In genomic region chr11:87712802-87713202, GRCh38 we compare ENCODE assay signal across 18 cellular contexts.
A peak's percentile ranks its signal among the peaks of the same experiment; 100 is the strongest.
DNase-seq lines count a peak whose midpoint lies in the region; TF ChIP-seq lines count a peak whose summit lies in the region.
"Had no signal": no experiment of that assay in that cellular context is flagged by ENCODE, and none has a peak within 500 bp of the region (broad histone marks: within the 10 kb centered on the region; RNA-seq: fewer than 3 reads in every experiment).

No MANE protein-coding gene starts in this region.

- no peak overlapping the region for H2BK12ac ChIP-seq in H9 (ENCODE audit: insufficient read length, low read depth, low read length)

- intact Hi-C loops in posterior vena cava (cut with DNase I) = no loop called here

- no peak overlapping the region for H2AK5ac ChIP-seq in H9 (ENCODE audit: insufficient read length, low read length)

- H4K91ac ChIP-seq in H9 (ENCODE audit: insufficient read length, low read depth, low read length) = no peak overlapping the region

- peaks cover 16 to 28% of the 10 kb centered on the region in 2 experiments for H3K4me1 Mint-ChIP-seq in H9
- peaks cover 26% of the 10 kb centered on the region for H3K4me1 Mint-ChIP-seq in endodermal cell
- H3K4me1 Mint-ChIP-seq in nephron progenitor cell = peaks cover 19% of the 10 kb centered on the region
- H3K4me1 Mint-ChIP-seq: CD14-positive monocyte had no signal

- H2AFZ ChIP-seq in H9 (ENCODE audit: low read length) = no peak overlapping the region

- no peak overlapping the region for H2BK5ac ChIP-seq in H9 (ENCODE audit: insufficient read length, low read length)

- TF ChIP-seq CTCF in H9 (conservative IDR thresholded peaks at IDR 0.05) (no peak), endodermal cell (conservative IDR thresholded peaks at IDR 0.05) (no peak), nephron progenitor cell (IDR thresholded peaks at IDR 0.05) (no peak), Peyer's patch (IDR thresholded peaks at IDR 0.05) (no peak)

- H2BK20ac ChIP-seq in H9 (ENCODE audit: low read depth, low read length, poor library complexity, severe bottlenecking) = no peak overlapping the region

- no peak for DNase-seq in H9
- DNase-seq in M059J (ENCODE audit: low read depth) = peak; percentile 63
- peak; percentile 67 for DNase-seq in endodermal cell
- DNase-seq in nephron progenitor cell = no peak
- no peak for DNase-seq in NCI-H524 treated with DMSO at 0.1 percent for 48 hours (lab: John Stamatoyannopoulos, UW)
- DNase-seq in posterior vena cava (ENCODE audit: low spot score) = no peak
- no peak for DNase-seq in Peyer's patch
- DNase-seq: ACHN, AML-193, COR-L47, KG1, NCI-H1048, NCI-H146, NCI-H2107, NCI-H446, SHP77 treated with DMSO at 0.1 percent for 48 hours, T-helper 1 cell had no signal

- no peak overlapping the region for H4K5ac ChIP-seq in H9 (ENCODE audit: insufficient read length, low read depth, low read length)

- H3K9me3 Mint-ChIP-seq in H9 = peaks cover 2 to 3% of the 10 kb centered on the region in 2 experiments; a peak in 2 of 5 replicates
- no peaks in the 10 kb centered on the region for H3K9me3 Mint-ChIP-seq in endodermal cell
- H3K9me3 Mint-ChIP-seq in nephron progenitor cell = no peaks in the 10 kb centered on the region

- no peak for TF ChIP-seq POLR2A in Peyer's patch (IDR thresholded peaks at IDR 0.05)

- H3K27me3 ChIP-seq in H9 (ENCODE audit: insufficient read depth, low read length) (no peaks in the 10 kb centered on the region), endodermal cell (ENCODE audit: control insufficient read depth, insufficient read depth, low read length, poor library complexity, severe bottlenecking) (no peaks in the 10 kb centered on the region), Peyer's patch (no peaks in the 10 kb centered on the region)

- no peaks in the 10 kb centered on the region for H3K79me2 ChIP-seq in H9 (ENCODE audit: insufficient read depth, low read length)

- no peak overlapping the region for H3K23ac ChIP-seq in H9 (ENCODE audit: insufficient read length, low read depth, low read length)

- H3K9ac ChIP-seq in H9 (ENCODE audit: extremely low read depth, insufficient read length, low read length) (peak overlapping the region; percentile 7), endodermal cell (ENCODE audit: extremely low read depth, low read length, poor library complexity, severe bottlenecking) (no peak overlapping the region)

- H3K9me3 ChIP-seq in H9 (ENCODE audit: control insufficient read depth, low read depth, low read length) (no peaks in the 10 kb centered on the region), endodermal cell (ENCODE audit: control insufficient read depth, low read length) (no peaks in the 10 kb centered on the region), Peyer's patch (no peaks in the 10 kb centered on the region)

- no CpG with 5 or more reads among the region's 3 CpGs for WGBS in H9 (ENCODE audit: extremely low coverage, insufficient read length, low lambda C conversion rate)
- WGBS in endodermal cell (ENCODE audit: insufficient coverage in 1 of 2, insufficient read length in 1 of 2), 2 experiments = 53 to 76% methylated on average over 3 of the region's 3 CpGs

- H3K4me3 Mint-ChIP-seq in H9 (no peak overlapping the region), endodermal cell (no peak overlapping the region), nephron progenitor cell (no peak overlapping the region)
- H3K4me3 Mint-ChIP-seq: CD14-positive monocyte had no signal

- peaks cover 0 to 8% (median 0%) of the 10 kb centered on the region in 3 experiments; a peak in 1 of 7 replicates for H3K36me3 Mint-ChIP-seq in H9 (ENCODE audit: insufficient read depth in 1 of 3, low read depth in 3 of 3)
- no peaks in the 10 kb centered on the region for H3K36me3 Mint-ChIP-seq in endodermal cell (ENCODE audit: low read depth)
- no peaks in the 10 kb centered on the region for H3K36me3 Mint-ChIP-seq in nephron progenitor cell (ENCODE audit: low read depth)
- H3K36me3 Mint-ChIP-seq: CD14-positive monocyte had no signal

- no peaks in the 10 kb centered on the region for H3K79me1 ChIP-seq in H9 (ENCODE audit: insufficient read depth, low read depth, low read length, poor library complexity, severe bottlenecking)

- peak overlapping the region; percentile 19 for H3K27ac ChIP-seq in H9 (ENCODE audit: insufficient read length, low read depth, low read length)
- no peak overlapping the region for H3K27ac ChIP-seq in endodermal cell (ENCODE audit: low read depth, low read length)
- no peak overlapping the region for H3K27ac ChIP-seq in Peyer's patch

- peak overlapping the region; percentile 55 to 89 (median 79); a peak in 5 of 7 replicates for H3K27ac Mint-ChIP-seq in H9
- H3K27ac Mint-ChIP-seq in endodermal cell = no peak overlapping the region
- peak overlapping the region; percentile 80 for H3K27ac Mint-ChIP-seq in nephron progenitor cell
- H3K27ac Mint-ChIP-seq: CD14-positive monocyte had no signal

- H2BK120ac ChIP-seq in H9 (ENCODE audit: low read depth, low read length, poor library complexity, severe bottlenecking) = no peak overlapping the region

- H4K8ac ChIP-seq in H9 (replicated peaks; ENCODE audit: insufficient read length, low read depth, low read length) = no peak overlapping the region

- no peak overlapping the region for H3K18ac ChIP-seq in H9 (ENCODE audit: insufficient read length, low read depth, low read length)

- no peak overlapping the region for H3K14ac ChIP-seq in H9 (ENCODE audit: insufficient read depth, low read length)

- H3K23me2 ChIP-seq in H9 (ENCODE audit: insufficient read length, low read depth, low read length, poor library complexity, severe bottlenecking) = no peaks in the 10 kb centered on the region

- H3K4me1 ChIP-seq in H9 (ENCODE audit: insufficient read depth, low read length) (peaks cover 14% of the 10 kb centered on the region), endodermal cell (ENCODE audit: control insufficient read depth, insufficient read depth, low read length) (no peaks in the 10 kb centered on the region), Peyer's patch (no peaks in the 10 kb centered on the region)

- no peaks in the 10 kb centered on the region for H4K20me1 ChIP-seq in H9 (ENCODE audit: control insufficient read depth, insufficient read depth, insufficient read length)

- no peak overlapping the region for H3K4ac ChIP-seq in H9 (ENCODE audit: low read depth, low read length)

- H3K27me3 Mint-ChIP-seq in H9 (ENCODE audit: low read depth) (no peaks in the 10 kb centered on the region; the same call in 1 of the 2 replicates), endodermal cell (ENCODE audit: insufficient read depth) (no peaks in the 10 kb centered on the region), nephron progenitor cell (ENCODE audit: low read depth, poor library complexity) (no peaks in the 10 kb centered on the region)

- H2BK15ac ChIP-seq in H9 (ENCODE audit: low read depth, low read length) = no peak overlapping the region

- no peak overlapping the region for H3K56ac ChIP-seq in H9 (ENCODE audit: insufficient read length, low read depth, low read length)

- no peak overlapping the region for H3K4me3 ChIP-seq in endodermal cell (ENCODE audit: low read length)
- no peak overlapping the region for H3K4me3 ChIP-seq in Peyer's patch

- H3K4me2 ChIP-seq in H9 (ENCODE audit: insufficient read depth, insufficient read length, low read length) = peak overlapping the region; percentile 17

- H3T11ph ChIP-seq in H9 (ENCODE audit: low read length) = no peak overlapping the region

- H3K36me3 ChIP-seq in endodermal cell (ENCODE audit: control insufficient read depth, insufficient read depth, low read length) (no peaks in the 10 kb centered on the region), Peyer's patch (no peaks in the 10 kb centered on the region)

Comparison
In these comparisons a context has a peak if more than half of its experiments do, and no peak if none do; other contexts are left out.
1. DNase-seq: peak in M059J (single experiment) and endodermal cell (single experiment); none in H9 (single experiment), nephron progenitor cell (single experiment), NCI-H524 treated with DMSO at 0.1 percent for 48 hours (single experiment), posterior vena cava (single experiment) and Peyer's patch (0 of 3).